Comparison of ENCODE assay signal across 22 cellular contexts in the genomic region with DNA sequence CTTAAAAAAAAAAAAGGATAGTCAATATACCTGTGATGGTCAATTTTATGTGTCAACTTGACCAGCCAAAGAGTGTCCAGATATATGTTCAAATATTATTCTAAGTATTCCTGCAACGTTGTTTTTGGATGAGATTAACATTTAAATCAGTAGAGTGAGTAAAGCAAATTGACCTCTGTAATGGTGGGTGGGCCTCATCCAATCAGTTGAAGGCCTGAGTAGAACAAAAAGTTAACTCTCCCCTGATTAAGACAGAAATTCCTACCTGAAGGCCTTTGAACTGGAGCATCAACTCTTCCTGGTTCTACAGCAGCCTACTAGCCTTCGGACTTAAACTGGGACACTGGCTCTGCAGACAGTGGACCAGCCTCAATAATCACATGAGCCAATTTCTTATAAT.
"Had no signal": no experiment of that assay in that cellular context is flagged by ENCODE, and none has a peak within 500 bp of the region (broad histone marks: within the 10 kb centered on the region; RNA-seq: fewer than 3 reads in every experiment).

No MANE protein-coding gene starts in this region.

- FAIRE-seq: colon, endothelial cell of umbilical vein, frontal cortex, islet of Langerhans, keratinocyte had no signal

- H3K4me3 ChIP-seq: coronary artery, dorsolateral prefrontal cortex, esophagus muscularis mucosa, gastroesophageal sphincter, heart left ventricle, lower lobe of right lung, mucosa of descending colon had no signal

- H3K36me3 ChIP-seq: esophagus muscularis mucosa, gastroesophageal sphincter, heart left ventricle, lower lobe of right lung had no signal

- H3K27me3 ChIP-seq: esophagus muscularis mucosa, gastroesophageal sphincter, heart left ventricle had no signal

- H3K4me1 ChIP-seq: lower lobe of right lung had no signal

- H3K9me3 ChIP-seq: esophagus muscularis mucosa, gastroesophageal sphincter, lower lobe of right lung, mucosa of descending colon had no signal

- DNase-seq: dermis blood vessel endothelial cell; dorsolateral prefrontal cortex; effector CD4-positive, alpha-beta T cell; effector memory CD4-positive, alpha-beta T cell; foreskin keratinocyte; heart left ventricle; hippocampal formation; left colon; left ventricle myocardium superior; lower lobe of right lung; mesenchymal stem cell; mucosa of descending colon; naive B cell had no signal

- ATAC-seq: foreskin keratinocyte, gastroesophageal sphincter, heart left ventricle, left colon, left lobe of liver, left ventricle myocardium superior, lower lobe of right lung, mucosa of descending colon had no signal

- H3K27ac ChIP-seq: coronary artery, dorsolateral prefrontal cortex, esophagus muscularis mucosa, foreskin keratinocyte, gastroesophageal sphincter, lower lobe of right lung had no signal
